ENCODE assay signal across 29 cellular contexts in the genomic region with DNA sequence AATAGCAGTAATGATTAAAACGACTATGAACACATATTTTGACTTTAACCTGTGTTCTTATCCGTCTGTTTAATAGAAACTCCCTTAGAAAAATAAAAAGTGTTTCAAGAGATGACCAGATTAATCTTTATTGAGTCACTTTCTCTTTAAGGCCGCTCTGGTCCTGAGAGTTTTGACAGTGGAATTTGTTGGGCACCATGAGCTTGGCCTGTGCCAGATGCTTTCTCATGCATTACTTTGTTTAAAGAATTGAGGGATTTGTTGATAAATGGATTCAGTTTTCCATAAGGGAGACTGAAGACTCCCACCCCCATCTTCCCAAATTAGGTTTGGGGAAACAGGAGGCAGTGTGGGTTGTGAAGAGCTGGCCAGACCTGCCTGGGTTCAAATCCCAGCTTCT. TPM values are rescaled to one million over a fixed set of nuclear protein-coding genes. Genes with fewer than 3 reads are reported as not detected.
"Had no signal": no experiment of that assay in that cellular context is flagged by ENCODE, and none has a peak within 500 bp of the region (broad histone marks: within the 10 kb centered on the region; RNA-seq: fewer than 3 reads in every experiment).

No MANE protein-coding gene starts in this region.

- H3K9me3 ChIP-seq: neutrophil, pancreas, psoas muscle, right lobe of liver, sigmoid colon, suprapubic skin, testis, vagina had no signal

- H3K27ac ChIP-seq: neutrophil, pancreas, psoas muscle, right lobe of liver, sigmoid colon, suprapubic skin, testis, tibial nerve, upper lobe of left lung, vagina had no signal

- H3K36me3 ChIP-seq: neutrophil, pancreas, right lobe of liver, sigmoid colon, suprapubic skin, tibial nerve, upper lobe of left lung, vagina had no signal

- H3K4me3 ChIP-seq: pancreas, psoas muscle, right lobe of liver, sigmoid colon, suprapubic skin, testis, tibial nerve, upper lobe of left lung, vagina had no signal

- H3K4me1 ChIP-seq: pancreas, psoas muscle, right lobe of liver, sigmoid colon, suprapubic skin, testis, tibial nerve, upper lobe of left lung, vagina had no signal

- H3K27me3 ChIP-seq: right lobe of liver, sigmoid colon, testis, upper lobe of left lung, vagina had no signal

- DNase-seq: naive B cell; naive thymus-derived CD8-positive, alpha-beta T cell; nephron progenitor cell; nucleus accumbens; pancreas; psoas muscle; right cardiac atrium; right lobe of liver; sigmoid colon; small intestine; stimulated activated CD4-positive, alpha-beta T cell treated with anti-CD3 and anti-CD28 coated beads, Interleukin-1b, Interleukin-23, amount 100 ng/mL, for 48 hours; stimulated activated CD4-positive, alpha-beta T cell treated with anti-CD3 and anti-CD28 coated beads, Interleukin-4, amount 100 ng/mL, for 1 hour; stimulated activated CD4-positive, alpha-beta T cell treated with anti-CD3 and anti-CD28 coated beads, Interleukin-4, amount 100 ng/mL, for 4 hours; stimulated activated CD8-positive, alpha-beta memory T cell treated with anti-CD3 and anti-CD28 coated beads, Interleukin-4, amount 100 ng/mL, for 48 hours; stimulated activated naive CD4-positive, alpha-beta T cell; stimulated activated naive CD8-positive, alpha-beta T cell treated with anti-CD3 and anti-CD28 coated beads, Interleukin-15, amount 100 ng/mL, for 72 hours; stimulated activated naive CD8-positive, alpha-beta T cell treated with anti-CD3 and anti-CD28 coated beads, Interleukin-15, Interleukin-2, amounts not matched to agents 100 U/mL and 50 U/mL, for 24 hours; substantia nigra; testis; upper lobe of left lung had no signal

RNA-seq across cellular contexts. Expression of a gene that starts 53.2 kb away (rescaled TPM):
- total RNA-seq: naive thymus-derived CD8-positive, alpha-beta T cell; natural killer cell treated with Interleukin-12 subunit alpha and Interleukin-12 subunit beta and Interleukin-15 and Interleukin-18, amount 100 ng/mL, for 72 hours; osteocyte; progenitor cell of endocrine pancreas; renal cortical epithelial cell; right cardiac atrium; right lobe of liver; sigmoid colon; upper lobe of left lung; ureter; vagina had no signal
